Comparison of ENCODE assay signal across 2 cellular contexts in genomic region chr7:134612197-134612596, GRCh38.
TF ChIP-seq lines count a peak whose summit lies in the region.

No MANE protein-coding gene starts in this region.

TF ChIP-seq in HepG2, 621 proteins besides CTCF, POLR2A, EP300 and RAD21:
- TF ChIP-seq STAG1 (CRISPR knock-in tag; IDR thresholded peaks at IDR 0.05) (peak; percentile 16; the same call in 1 of the 2 replicates), ISX (CRISPR knock-in tag; conservative IDR thresholded peaks at IDR 0.05) (no peak)

TF ChIP-seq in GM12878, 131 proteins besides CTCF, POLR2A, EP300 and RAD21:
- TF ChIP-seq EED (IDR thresholded peaks at IDR 0.05; ENCODE audit: low read depth): no peak
- TF ChIP-seq SMC3 (IDR thresholded peaks at IDR 0.05; ENCODE audit: borderline replicate concordance, low read length): peak; percentile 17; the same call in 1 of the 2 replicates
